Comparison of ENCODE assay signal across 14 cellular contexts in the genomic region with DNA sequence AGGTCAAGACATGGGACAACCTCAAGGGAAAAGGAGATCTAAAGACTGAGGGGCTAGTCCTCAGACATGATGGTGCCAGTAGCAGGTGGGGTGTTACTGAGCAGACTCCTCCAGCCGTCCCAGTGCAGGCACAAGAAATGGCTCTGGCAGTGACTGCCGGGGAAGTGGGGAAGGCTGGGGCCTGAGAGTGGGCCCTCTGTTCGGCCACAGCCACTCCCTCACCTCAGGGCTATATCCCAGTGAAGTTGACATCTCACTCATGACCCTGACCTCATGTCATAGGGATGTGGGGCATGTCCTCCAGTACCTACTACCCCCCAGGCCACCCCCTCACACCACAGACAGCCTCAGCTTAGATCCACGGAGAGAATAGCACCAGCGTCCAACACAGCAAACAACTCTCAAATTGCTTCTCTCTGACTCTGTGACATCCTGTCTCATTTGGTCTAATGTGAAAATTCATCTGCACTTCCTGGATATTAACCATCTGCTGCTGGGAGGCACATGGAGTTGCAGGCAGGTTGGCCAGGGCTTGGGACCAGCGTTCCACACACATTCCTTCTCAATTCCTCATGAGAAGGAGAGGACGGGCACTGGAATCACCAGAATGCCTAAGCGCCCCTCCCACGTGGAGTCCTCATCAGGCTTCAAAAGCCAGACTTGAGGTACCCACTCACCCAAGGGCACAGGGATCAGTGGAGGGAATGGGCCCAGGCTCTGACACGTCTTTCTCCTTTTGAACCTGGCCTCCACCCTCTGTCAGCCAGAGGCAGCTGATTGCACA.
DNase-seq lines count a peak whose midpoint lies in the region; ATAC-seq, FAIRE-seq and TF ChIP-seq lines count a peak whose summit lies in the region.
"Had no signal": no experiment of that assay in that cellular context is flagged by ENCODE, and none has a peak within 500 bp of the region (broad histone marks: within the 10 kb centered on the region; RNA-seq: fewer than 3 reads in every experiment).

No MANE protein-coding gene starts in this region.

- H3K9me3 ChIP-seq in keratinocyte (ENCODE audit: control insufficient read depth, low read depth, low read length) = no peaks in the 10 kb centered on the region
- H3K9me3 ChIP-seq: neutrophil, uterus had no signal

- H2AFZ ChIP-seq in GM23338 (no peak overlapping the region), keratinocyte (ENCODE audit: control insufficient read depth, low read length) (no peak overlapping the region)

- H3K27me3 Mint-ChIP-seq in GM23338 (ENCODE audit: insufficient read depth, low read depth, poor library complexity) = peaks cover 6% of the 10 kb centered on the region
- H3K27me3 Mint-ChIP-seq in stimulated activated naive CD8-positive, alpha-beta T cell treated with anti-CD3 and anti-CD28 coated beads, Interleukin-15, amount 100 ng/mL, for 72 hours = peaks cover 10% of the 10 kb centered on the region

- H3K9me1 ChIP-seq in keratinocyte (ENCODE audit: control insufficient read depth, extremely low read depth, insufficient read depth, low read length) = no peaks in the 10 kb centered on the region

- TF ChIP-seq CTCF in AG04449 (IDR thresholded peaks at IDR 0.05; ENCODE audit: insufficient read depth, low read length, missing control alignments) (no peak), GM23338 (conservative IDR thresholded peaks at IDR 0.05; ENCODE audit: low read depth in 2 of 2) (no peak), keratinocyte (optimal IDR thresholded peaks at IDR 0.05 in 1 of 3, IDR thresholded peaks at IDR 0.05 in 1 of 3, conservative IDR thresholded peaks at IDR 0.05 in 1 of 3; ENCODE audit: extremely low read depth in 1 of 3, insufficient read depth in 2 of 3, low read length in 3 of 3) (no peak)

- peaks cover 1% of the 10 kb centered on the region; the same call in 2 of the 3 replicates for H3K9me3 Mint-ChIP-seq in GM23338
- no peaks in the 10 kb centered on the region for H3K9me3 Mint-ChIP-seq in stimulated activated naive CD8-positive, alpha-beta T cell treated with anti-CD3 and anti-CD28 coated beads, Interleukin-15, amount 100 ng/mL, for 72 hours

- H3K4me2 ChIP-seq in GM23338 = no peak overlapping the region
- H3K4me2 ChIP-seq in keratinocyte (ENCODE audit: control insufficient read depth, extremely low read depth, insufficient read depth, low read depth, low read length) = peak overlapping the region; percentile 1

- H3K36me3 Mint-ChIP-seq in GM23338 (ENCODE audit: low read depth) = no peaks in the 10 kb centered on the region

- no peaks in the 10 kb centered on the region for H3F3A ChIP-seq in GM23338 (replicated peaks; ENCODE audit: low read depth)

- ATAC-seq in GM23338 = no peak
- peak; percentile 62 for ATAC-seq in SK-N-SH treated with all-trans-retinoic acid at 6 μM for 48 hours
- no peak for ATAC-seq in HG02840 (IDR thresholded peaks at IDR 0.05; ENCODE audit: low FRiP score, unreplicated experiment)
- ATAC-seq in GM19455 (IDR thresholded peaks at IDR 0.05; ENCODE audit: unreplicated experiment) = no peak
- ATAC-seq in stimulated activated naive CD8-positive, alpha-beta T cell treated with anti-CD3 and anti-CD28 coated beads, Interleukin-15, amount 100 ng/mL, for 72 hours = no peak
- ATAC-seq: activated CD8-positive, alpha-beta T cell treated with anti-CD3 and anti-CD28 coated beads, Interleukin-2, amount 10 ng/mL, durations not matched to agents 7 days and 5 days had no signal

- dilution Hi-C loops in keratinocyte (cut with MboI; ENCODE audit: extremely low pct_ligation_motif_present, low sequenced_read_pairs) = no loop called here

- H3K4me3 Mint-ChIP-seq in GM23338 = no peak overlapping the region
- H3K4me3 Mint-ChIP-seq in stimulated activated naive CD8-positive, alpha-beta T cell treated with anti-CD3 and anti-CD28 coated beads, Interleukin-15, amount 100 ng/mL, for 72 hours = no peak overlapping the region
- H3K4me3 Mint-ChIP-seq: activated CD8-positive, alpha-beta T cell treated with anti-CD3 and anti-CD28 coated beads, Interleukin-2, amount 10 ng/mL, durations not matched to agents 7 days and 5 days; B cell had no signal

- H3K79me2 ChIP-seq in GM23338 (replicated peaks; ENCODE audit: insufficient read depth) (no peaks in the 10 kb centered on the region), keratinocyte (ENCODE audit: control insufficient read depth, insufficient read depth, low read length) (no peaks in the 10 kb centered on the region)

- H4K20me1 ChIP-seq in GM23338 (replicated peaks; ENCODE audit: insufficient read depth) = no peaks in the 10 kb centered on the region
- no peaks in the 10 kb centered on the region for H4K20me1 ChIP-seq in keratinocyte (ENCODE audit: control insufficient read depth, extremely low read depth, insufficient read depth, low read length)

- POLR2A ChIA-PET in AG04449 (lab: Yijun Ruan, JAX) = no interaction called here

- H3K9ac ChIP-seq in keratinocyte (ENCODE audit: control insufficient read depth, extremely low read depth, insufficient read depth, low read length) = no peak overlapping the region

- no peaks in the 10 kb centered on the region for H3K36me3 ChIP-seq in GM23338 (ENCODE audit: insufficient read depth)
- no peaks in the 10 kb centered on the region for H3K36me3 ChIP-seq in keratinocyte (ENCODE audit: control insufficient read depth in 2 of 2, extremely low read depth in 1 of 2, insufficient read depth in 2 of 2, low read length in 2 of 2)
- H3K36me3 ChIP-seq: neutrophil, uterus had no signal

- CTCF ChIA-PET in AG04449 (lab: Yijun Ruan, JAX) = interaction anchor here (1.9 to 2.0 kb wide), 2 partner anchors 133 to 625 kb away, joined by 7 to 8 read pairs; no protein-coding TSS in a partner anchor

- H3K27me3 ChIP-seq in GM23338 (ENCODE audit: insufficient read depth) (no peaks in the 10 kb centered on the region), keratinocyte (ENCODE audit: control insufficient read depth, extremely low read depth, insufficient read depth, low read length) (no peaks in the 10 kb centered on the region)
- H3K27me3 ChIP-seq: uterus had no signal

- H3K27ac Mint-ChIP-seq in GM23338 = peak overlapping the region; percentile 59; the same call in 1 of the 2 replicates
- H3K27ac Mint-ChIP-seq in stimulated activated naive CD8-positive, alpha-beta T cell treated with anti-CD3 and anti-CD28 coated beads, Interleukin-15, amount 100 ng/mL, for 72 hours = no peak overlapping the region
- H3K27ac Mint-ChIP-seq: B cell had no signal

- FAIRE-seq in keratinocyte (lab: Jason Lieb, UNC) = peak; percentile 63

- peaks cover 15% of the 10 kb centered on the region; the same call in 2 of the 3 replicates for H3K4me1 Mint-ChIP-seq in GM23338
- peaks cover 9% of the 10 kb centered on the region for H3K4me1 Mint-ChIP-seq in stimulated activated naive CD8-positive, alpha-beta T cell treated with anti-CD3 and anti-CD28 coated beads, Interleukin-15, amount 100 ng/mL, for 72 hours

- DNase-seq in AG04449 (ENCODE audit: low read depth, low spot score) (peak; percentile 54), GM23338 (ENCODE audit: low spot score) (no peak), keratinocyte (ENCODE audit: low read depth, low spot score) (peak; percentile 48), anterior cingulate cortex (lab: John Stamatoyannopoulos, UW) (no peak)
- DNase-seq in stimulated activated naive CD8-positive, alpha-beta T cell treated with anti-CD3 and anti-CD28 coated beads, Interleukin-15, amount 100 ng/mL, for 72 hours = no peak
- DNase-seq: activated CD8-positive, alpha-beta T cell treated with anti-CD3 and anti-CD28 coated beads, Interleukin-2, amount 10 ng/mL, durations not matched to agents 7 days and 5 days; cortex of kidney; NCI-H1436; uterus had no signal

- no peak overlapping the region for H3K27ac ChIP-seq in GM23338 (ENCODE audit: low read depth)
- no peak overlapping the region for H3K27ac ChIP-seq in keratinocyte (ENCODE audit: control insufficient read depth, insufficient read depth, low read length)
- H3K27ac ChIP-seq: neutrophil, uterus had no signal

- H3K4me3 ChIP-seq in AG04449 (ENCODE audit: low read depth, low read length) (no peak overlapping the region), GM23338 (no peak overlapping the region), keratinocyte (ENCODE audit: control insufficient read depth in 2 of 3, extremely low read depth in 1 of 3, insufficient read depth in 2 of 3, low read depth in 1 of 3, low read length in 3 of 3) (no peak overlapping the region)
- H3K4me3 ChIP-seq: uterus had no signal

- 0 out of 2 replicates have a peak, but pooled peaks cover 4% of the 10 kb centered on the region for H3K9me2 ChIP-seq in GM23338 (ENCODE audit: insufficient read depth)

- H3K4me1 ChIP-seq in GM23338 (ENCODE audit: insufficient read depth) = no peaks in the 10 kb centered on the region
- peaks cover 9% of the 10 kb centered on the region for H3K4me1 ChIP-seq in keratinocyte (ENCODE audit: control insufficient read depth, extremely low read depth, insufficient read depth, low read length)
- H3K4me1 ChIP-seq: uterus had no signal

TF ChIP-seq in GM23338, 12 proteins besides CTCF, POLR2A, EP300 and RAD21 (continues in another document):
- TF ChIP-seq POLR2AphosphoS5 (IDR thresholded peaks at IDR 0.05; ENCODE audit: low read depth) = no peak
- no peak for TF ChIP-seq NANOG (IDR thresholded peaks at IDR 0.05; ENCODE audit: borderline replicate concordance)
- TF ChIP-seq STAT1 (IDR thresholded peaks at IDR 0.05; ENCODE audit: unreplicated experiment) = no peak

TF ChIP-seq in SK-N-SH treated with all-trans-retinoic acid at 6 μM for 48 hours, 23 proteins besides CTCF, POLR2A, EP300 and RAD21 (continues in another document):
- TF ChIP-seq GLIS3 (CRISPR knock-in tag; IDR thresholded peaks at IDR 0.05) = no peak
- no peak for TF ChIP-seq TOX (CRISPR knock-in tag; IDR thresholded peaks at IDR 0.05; ENCODE audit: borderline replicate concordance)
- no peak for TF ChIP-seq ISL1 (CRISPR knock-in tag; IDR thresholded peaks at IDR 0.05)
- no peak for TF ChIP-seq BACH2 (CRISPR knock-in tag; IDR thresholded peaks at IDR 0.05; ENCODE audit: borderline replicate concordance)
- no peak for TF ChIP-seq TCF4 (CRISPR knock-in tag; IDR thresholded peaks at IDR 0.05; ENCODE audit: borderline replicate concordance)
- TF ChIP-seq ZNF8 (CRISPR knock-in tag; IDR thresholded peaks at IDR 0.05) = no peak
- TF ChIP-seq ZNF565 (CRISPR knock-in tag; conservative IDR thresholded peaks at IDR 0.05; ENCODE audit: low read depth) = no peak
- no peak for TF ChIP-seq ZFP30 (CRISPR knock-in tag; IDR thresholded peaks at IDR 0.05)
- no peak for TF ChIP-seq ARNTL (CRISPR knock-in tag; IDR thresholded peaks at IDR 0.05; ENCODE audit: borderline replicate concordance, low read depth)

Comparison
In these comparisons a context has a peak if more than half of its experiments do, and no peak if none do; other contexts are left out.
1. DNase-seq: peak in AG04449 (single experiment) and keratinocyte (single experiment); none in GM23338 (single experiment), anterior cingulate cortex (0 of 58) and stimulated activated naive CD8-positive, alpha-beta T cell treated with anti-CD3 and anti-CD28 coated beads, Interleukin-15, amount 100 ng/mL, for 72 hours (0 of 2).